1 cellular context compared by ENCODE assay signal in genomic region chr1:42730002-42730401, GRCh38.
TF ChIP-seq lines count a peak whose summit lies in the region.

No MANE protein-coding gene starts in this region.

TF ChIP-seq in HCT116, 20 proteins besides CTCF, POLR2A, EP300 and RAD21:
- no peak for TF ChIP-seq ELF1 (IDR thresholded peaks at IDR 0.05; ENCODE audit: borderline replicate concordance, low read depth)
- TF ChIP-seq REST (IDR thresholded peaks at IDR 0.05; ENCODE audit: low read depth), result no peak
- no peak for TF ChIP-seq ATF3 (IDR thresholded peaks at IDR 0.05)
- TF ChIP-seq SIN3A (IDR thresholded peaks at IDR 0.05; ENCODE audit: low read depth), result no peak
- no peak for TF ChIP-seq TCF7L2 (IDR thresholded peaks at IDR 0.05; ENCODE audit: borderline replicate concordance, extremely low read depth, insufficient read depth, insufficient read length)
- no peak for TF ChIP-seq ZBTB33 (IDR thresholded peaks at IDR 0.05; ENCODE audit: extremely low read depth, insufficient replicate concordance, low read length)
- TF ChIP-seq EZH2phosphoT487 (IDR thresholded peaks at IDR 0.05; ENCODE audit: borderline replicate concordance), result no peak
- TF ChIP-seq CBX3 (IDR thresholded peaks at IDR 0.05; ENCODE audit: low read depth), result no peak
- no peak for TF ChIP-seq CEBPB (IDR thresholded peaks at IDR 0.05; ENCODE audit: low read depth)
- no peak for TF ChIP-seq POLR2AphosphoS5 (IDR thresholded peaks at IDR 0.05; ENCODE audit: low read depth, low read length)
